In the genomic region with DNA sequence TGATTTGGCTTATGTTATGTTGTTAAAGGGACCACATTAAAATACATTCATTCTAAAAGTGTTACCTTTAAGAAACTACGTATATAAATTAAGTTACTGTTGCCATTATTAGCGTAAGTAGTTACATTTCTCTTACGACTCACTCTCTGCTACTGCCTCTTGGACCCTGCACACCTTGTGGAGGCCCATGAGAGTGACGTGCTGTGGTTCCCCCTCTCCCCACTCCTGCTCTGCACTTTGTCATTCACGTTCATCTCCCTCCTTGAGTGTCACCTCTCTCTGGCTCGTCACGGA, we compare ENCODE assay signal across 7 cellular contexts. TPM values are rescaled to one million over a fixed set of nuclear protein-coding genes. Genes with fewer than 3 reads are reported as not detected.
DNase-seq lines count a peak whose midpoint lies in the region; ATAC-seq and TF ChIP-seq lines count a peak whose summit lies in the region.

No MANE protein-coding gene starts in this region.

- H3K36me3 ChIP-seq in GM23248 (ENCODE audit: low read depth), result no peaks in the 10 kb centered on the region
- H3K36me3 ChIP-seq in iPS DF 6.9 (ENCODE audit: control insufficient read depth, insufficient read depth, low read length), result no peaks in the 10 kb centered on the region
- H3K36me3 ChIP-seq in stomach, result no peaks in the 10 kb centered on the region

- H3K9me3 ChIP-seq in GM23248 (ENCODE audit: low read depth) (no peaks in the 10 kb centered on the region), iPS DF 6.9 (ENCODE audit: control insufficient read depth, insufficient read depth, low read length) (no peaks in the 10 kb centered on the region), stomach (no peaks in the 10 kb centered on the region)

- TF ChIP-seq CTCF in VCaP (conservative IDR thresholded peaks at IDR 0.05), result no peak
- no peak for TF ChIP-seq CTCF in stomach (IDR thresholded peaks at IDR 0.05)

- H3K4me3 ChIP-seq in GM23248 (peak overlapping the region; percentile 70), iPS DF 6.9 (ENCODE audit: low read length) (peak overlapping the region; percentile 75; the same call in 1 of the 2 replicates), stomach (peak overlapping the region; percentile 53 to 91 (median 77))

- intact Hi-C loops in stomach (cut with DNase I; ENCODE audit: low total_unique reads), result no loop called here

- H3K9me2 ChIP-seq in GM23248 (ENCODE audit: insufficient read depth), result no peaks in the 10 kb centered on the region

- H3K4me1 ChIP-seq in GM23248 (ENCODE audit: insufficient read depth) (no peaks in the 10 kb centered on the region), iPS DF 6.9 (ENCODE audit: control insufficient read depth, insufficient read depth, low read length) (no peaks in the 10 kb centered on the region), stomach (peaks cover 0 to 58% (median 30%) of the 10 kb centered on the region in 4 donors)

- in situ Hi-C loops in GM23248 (cut with MboI), result loop anchor here (25.0 kb wide), 1 partner anchor 540 kb away; a partner anchor contains a TSS

- H3K27me3 ChIP-seq in GM23248 (replicated peaks; ENCODE audit: insufficient read depth), result peaks cover 40% of the 10 kb centered on the region
- peaks cover 4% of the 10 kb centered on the region; the same call in 1 of the 2 replicates for H3K27me3 ChIP-seq in iPS DF 6.9 (ENCODE audit: control insufficient read depth, insufficient read depth, low read length)
- H3K27me3 ChIP-seq in stomach, result peaks cover 0 to 6% (median 0%) of the 10 kb centered on the region in 3 donors

- 12 to 19% methylated on average over 7 of the region's 7 CpGs for WGBS in GM23248 (ENCODE audit: low coverage in 1 of 2, low lambda C conversion rate in 2 of 2, missing lambda C conversion rate in 2 of 2), 2 experiments
- WGBS in iPS DF 6.9 (ENCODE audit: insufficient coverage, insufficient read length), result no CpG with 5 or more reads among the region's 7 CpGs
- WGBS in stomach, 5 donors, result 6 to 10% (median 7%) methylated on average over 7 of the region's 7 CpGs

- peak overlapping the region; percentile 61 for H2AFZ ChIP-seq in GM23248

- DNase-seq in GM23248, result no peak
- no peak for DNase-seq in iPS DF 6.9 (ENCODE audit: low read depth, low spot score)
- no peak for DNase-seq in stomach
- no peak for DNase-seq in NCI-H1048 (lab: John Stamatoyannopoulos, UW)

- peaks cover 17% of the 10 kb centered on the region for H3F3A ChIP-seq in GM23248 (ENCODE audit: insufficient read depth)

- H3K27ac ChIP-seq in GM23248 (no peak overlapping the region), VCaP (peak overlapping the region; percentile 82), iPS DF 6.9 (ENCODE audit: low read length) (no peak overlapping the region), stomach (peak overlapping the region; percentile 83 to 89 (median 85))

- ATAC-seq in GM18873 (IDR thresholded peaks at IDR 0.05; ENCODE audit: low FRiP score, unreplicated experiment) (no peak), HG02885 (IDR thresholded peaks at IDR 0.05; ENCODE audit: poor library complexity, unreplicated experiment) (no peak)

- H3K4me2 ChIP-seq in GM23248 (ENCODE audit: unreplicated experiment), result peak overlapping the region; percentile 76

- TF ChIP-seq EP300 in stomach (IDR thresholded peaks at IDR 0.05), result no peak

- H3K9ac ChIP-seq in GM23248, result no peak overlapping the region

- no peak for TF ChIP-seq POLR2A in stomach (IDR thresholded peaks at IDR 0.05)

- H3K79me2 ChIP-seq in GM23248 (ENCODE audit: insufficient read depth), result no peaks in the 10 kb centered on the region

- H4K20me1 ChIP-seq in GM23248 (ENCODE audit: insufficient read depth), result no peaks in the 10 kb centered on the region

RNA-seq across cellular contexts. Expression of a gene that starts 0.8 kb away (rescaled TPM):
- total RNA-seq in GM23248 (2014; rRNA removed; shearing (Covaris generic)), result under 0.01 TPM in 1 of 2 replicates, not detected in the other
- polyA plus RNA-seq in GM23248 (2016; fragmentation: Nextera tagmentation; extraction: Ambion mirVana), result not detected in 2 replicates
- 10 to 100 TPM in 4 of 5 donors, 1 to 10 TPM in 1; 6.1 to 21.8 (median 17.4) TPM for total RNA-seq in stomach
- polyA plus RNA-seq in stomach, result 1 to 10 TPM; 3.9 to 5.7 (median 5.3) TPM

RNA-seq across cellular contexts. Expression of a gene that starts 13.6 kb away (rescaled TPM):
- 26.5 and 35.7 TPM in 2 replicates for total RNA-seq in GM23248 (2014; rRNA removed; shearing (Covaris generic))
- polyA plus RNA-seq in GM23248 (2016; fragmentation: Nextera tagmentation; extraction: Ambion mirVana) (11.3 and 13.5 TPM in 2 replicates), stomach (1 to 10 TPM; 4.9 to 6.1 (median 5.1) TPM)
- total RNA-seq in stomach, result 100 to 1,000 TPM in 1 of 5 donors, 10 to 100 TPM in 4; 60.0 to 200 (median 77.3) TPM

Comparison
In these comparisons a context has a peak if more than half of its experiments do, and no peak if none do; other contexts are left out.
1. H3K27ac ChIP-seq: peak in VCaP (single experiment) and stomach (5 of 5); none in GM23248 (single experiment) and iPS DF 6.9 (single experiment).
2. Peak in every context shown above with its lines, with median percentiles within 50 percentile points of each other: H3K4me3 ChIP-seq.